In the genomic region with DNA sequence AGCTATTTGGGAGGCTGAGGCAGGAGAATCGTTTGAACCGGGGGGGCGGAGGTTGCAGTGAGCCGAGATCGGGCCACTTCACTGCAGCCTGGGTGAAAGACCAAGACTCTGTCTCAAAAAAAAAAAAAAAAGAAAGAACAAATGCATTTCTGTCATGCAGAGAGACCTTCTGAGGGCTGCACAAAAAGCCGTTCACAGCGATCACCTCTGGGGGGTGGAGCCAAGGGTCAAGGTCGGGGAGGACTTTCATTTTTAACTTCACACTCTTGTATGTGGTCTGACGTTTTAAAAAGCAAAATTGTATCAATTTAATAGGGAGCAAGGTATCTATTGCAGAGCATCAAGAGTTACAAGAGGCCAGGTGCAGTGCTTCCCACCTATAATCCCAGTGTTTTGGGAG, we compare ENCODE assay signal across 1 cellular context.
TF ChIP-seq lines count a peak whose summit lies in the region.

No MANE protein-coding gene starts in this region.

TF ChIP-seq in GM12878, 131 proteins besides CTCF, POLR2A, EP300 and RAD21:
- TF ChIP-seq ZNF274 (IDR thresholded peaks at IDR 0.05; ENCODE audit: insufficient read depth, insufficient read length): no peak
- TF ChIP-seq, protein P1, sequence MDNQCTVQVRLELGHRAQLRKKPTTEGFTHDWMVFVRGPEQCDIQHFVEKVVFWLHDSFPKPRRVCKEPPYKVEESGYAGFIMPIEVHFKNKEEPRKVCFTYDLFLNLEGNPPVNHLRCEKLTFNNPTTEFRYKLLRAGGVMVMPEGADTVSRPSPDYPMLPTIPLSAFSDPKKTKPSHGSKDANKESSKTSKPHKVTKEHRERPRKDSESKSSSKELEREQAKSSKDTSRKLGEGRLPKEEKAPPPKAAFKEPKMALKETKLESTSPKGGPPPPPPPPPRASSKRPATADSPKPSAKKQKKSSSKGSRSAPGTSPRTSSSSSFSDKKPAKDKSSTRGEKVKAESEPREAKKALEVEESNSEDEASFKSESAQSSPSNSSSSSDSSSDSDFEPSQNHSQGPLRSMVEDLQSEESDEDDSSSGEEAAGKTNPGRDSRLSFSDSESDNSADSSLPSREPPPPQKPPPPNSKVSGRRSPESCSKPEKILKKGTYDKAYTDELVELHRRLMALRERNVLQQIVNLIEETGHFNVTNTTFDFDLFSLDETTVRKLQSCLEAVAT (IDR thresholded peaks at IDR 0.05): peak; percentile 68
- peak; percentile 57 for TF ChIP-seq NR2F1 (conservative IDR thresholded peaks at IDR 0.05)
